ENCODE assay signal across 8 cellular contexts in genomic region chr19:45809643-45810159, GRCh38. TPM values are rescaled to one million over a fixed set of nuclear protein-coding genes. Genes with fewer than 3 reads are reported as not detected.
DNase-seq lines count a peak whose midpoint lies in the region; ATAC-seq, FAIRE-seq and TF ChIP-seq lines count a peak whose summit lies in the region.

No MANE protein-coding gene starts in this region.

- no peaks in the 10 kb centered on the region for H3K9me1 ChIP-seq in endothelial cell of umbilical vein (replicated peaks; ENCODE audit: control insufficient read depth, extremely low read depth, insufficient read depth, low read length)

- CTCF ChIA-PET in activated naive CD4-positive, alpha-beta T cell treated with anti-CD3 and anti-CD28 coated beads for 36 hours (lab: Charles Lee) = interaction anchor here (1.1 kb wide), 1 partner anchor 11 kb away, joined by 3 read pairs; no protein-coding TSS in a partner anchor
- CTCF ChIA-PET in endothelial cell of umbilical vein (lab: Charles Lee) = interaction anchor here (1.4 to 3.3 kb wide), 3 partner anchors 8 to 40 kb away, joined by 6 to 17 read pairs (median 12); partner anchors contain the start of gene SIX5

- H2AFZ ChIP-seq in endothelial cell of umbilical vein (ENCODE audit: low read depth, low read length) = peak overlapping the region; percentile 36

- H3K27ac ChIP-seq in endothelial cell of umbilical vein (ENCODE audit: insufficient read depth, low read depth, low read length) = peak overlapping the region; percentile 59

- POLR2A ChIA-PET in endothelial cell of umbilical vein (lab: Charles Lee) = no interaction called here

- no peak for TF ChIP-seq POLR2A in endothelial cell of umbilical vein (IDR thresholded peaks at IDR 0.05; ENCODE audit: low read depth, low read length)

- peaks cover 17% of the 10 kb centered on the region for H3K27me3 Mint-ChIP-seq in activated naive CD4-positive, alpha-beta T cell treated with anti-CD3 and anti-CD28 coated beads for 36 hours (ENCODE audit: low read depth)

- ATAC-seq in GM19328 (IDR thresholded peaks at IDR 0.05; ENCODE audit: unreplicated experiment) = no peak
- no peak for ATAC-seq in GM18498 (IDR thresholded peaks at IDR 0.05; ENCODE audit: unreplicated experiment)

- H3K9me3 ChIP-seq in endothelial cell of umbilical vein (replicated peaks; ENCODE audit: control insufficient read depth, insufficient read depth, low read length) = no peaks in the 10 kb centered on the region

- no peak overlapping the region for H3K4me2 ChIP-seq in endothelial cell of umbilical vein (ENCODE audit: insufficient read depth, low read length)

- no TSS peak for BruUV-seq in endothelial cell of umbilical vein (replicated peaks; lab: Mats Ljungman, UMichigan)

- H3K36me3 Mint-ChIP-seq in activated naive CD4-positive, alpha-beta T cell treated with anti-CD3 and anti-CD28 coated beads for 36 hours (ENCODE audit: low read depth) = no peaks in the 10 kb centered on the region

- FAIRE-seq in endothelial cell of umbilical vein (lab: Jason Lieb, UNC) = peak; percentile 97

- H3K9me3 Mint-ChIP-seq in activated naive CD4-positive, alpha-beta T cell treated with anti-CD3 and anti-CD28 coated beads for 36 hours = no peaks in the 10 kb centered on the region

- H3K4me3 Mint-ChIP-seq in activated naive CD4-positive, alpha-beta T cell treated with anti-CD3 and anti-CD28 coated beads for 36 hours = no peak overlapping the region

- H3K27me3 ChIP-seq in endothelial cell of umbilical vein (ENCODE audit: control insufficient read depth in 2 of 2, insufficient read depth in 2 of 2, low read length in 2 of 2) = no peaks in the 10 kb centered on the region

- H3K4me3 ChIP-seq in endothelial cell of umbilical vein (replicated peaks in 1 of 3; ENCODE audit: insufficient read depth in 1 of 3, low read depth in 1 of 3, low read length in 3 of 3) = no peak overlapping the region

- peaks cover 12% of the 10 kb centered on the region for H3K4me1 ChIP-seq in endothelial cell of umbilical vein (ENCODE audit: control insufficient read depth, extremely low read depth, insufficient read depth, low read length)

- peak overlapping the region; percentile 0 for H3K9ac ChIP-seq in endothelial cell of umbilical vein (replicated peaks; ENCODE audit: extremely low read depth, insufficient read depth, low read length)

- TF ChIP-seq CTCF in endothelial cell of umbilical vein (IDR thresholded peaks at IDR 0.05; ENCODE audit: extremely low read depth in 1 of 2, insufficient read depth in 1 of 2, low read depth in 1 of 2, low read length in 2 of 2) = no peak

- H3K27ac Mint-ChIP-seq in activated naive CD4-positive, alpha-beta T cell treated with anti-CD3 and anti-CD28 coated beads for 36 hours = peak overlapping the region; percentile 51

- dilution Hi-C loops in endothelial cell of umbilical vein (cut with MboI; ENCODE audit: extremely low pct_ligation_motif_present, low sequenced_read_pairs) = no loop called here

- H3K36me3 ChIP-seq in endothelial cell of umbilical vein (ENCODE audit: control insufficient read depth in 2 of 2, extremely low read depth in 1 of 2, insufficient read depth in 2 of 2, low read length in 2 of 2) = no peaks in the 10 kb centered on the region

- intact Hi-C loops in activated naive CD4-positive, alpha-beta T cell treated with anti-CD3 and anti-CD28 coated beads for 36 hours (cut with micrococcal nuclease) = loop anchor here (10.0 kb wide), 1 partner anchor 455 kb away; no protein-coding TSS in a partner anchor
- intact Hi-C loops in endothelial cell of umbilical vein (cut with micrococcal nuclease) = no loop called here

- no peaks in the 10 kb centered on the region for H4K20me1 ChIP-seq in endothelial cell of umbilical vein (replicated peaks; ENCODE audit: control insufficient read depth, extremely low read depth, insufficient read depth, low read length)

- DNase-seq in activated naive CD4-positive, alpha-beta T cell treated with anti-CD3 and anti-CD28 coated beads for 36 hours = peak; percentile 34
- DNase-seq in activated naive CD4-positive, alpha-beta T cell treated with Interleukin-2 at 50 U/mL for 16 hours = no peak
- DNase-seq in NCI-H524 treated with DMSO at 0.1 percent for 48 hours (lab: John Stamatoyannopoulos, UW) (peak; percentile 72), endothelial cell of umbilical vein (ENCODE audit: low read depth, low spot score) (peak; percentile 70), stromal cell of bone marrow (ENCODE audit: low read depth) (peak; percentile 41), NCI-H446 treated with DMSO at 0.1 percent for 48 hours (lab: John Stamatoyannopoulos, UW) (no peak)

- no peaks in the 10 kb centered on the region for H3K79me2 ChIP-seq in endothelial cell of umbilical vein (ENCODE audit: control insufficient read depth, insufficient read depth, low read length)

- H3K4me1 Mint-ChIP-seq in activated naive CD4-positive, alpha-beta T cell treated with anti-CD3 and anti-CD28 coated beads for 36 hours (ENCODE audit: low read depth) = peaks cover 11% of the 10 kb centered on the region

TF ChIP-seq in endothelial cell of umbilical vein, 7 proteins besides CTCF, POLR2A, EP300 and RAD21:
- TF ChIP-seq JUN (IDR thresholded peaks at IDR 0.05; ENCODE audit: borderline replicate concordance, insufficient read depth, insufficient read length, low read depth) (peak; percentile 63), MYC (IDR thresholded peaks at IDR 0.05; ENCODE audit: low read depth, low read length) (no peak)

RNA-seq across cellular contexts. Expression of gene RSPH6A, which starts 5.4 kb away (rescaled TPM):
- under 1 TPM in 1 of 2 experiments, not detected in 1; 0.17 TPM for total RNA-seq in activated naive CD4-positive, alpha-beta T cell treated with anti-CD3 and anti-CD28 coated beads for 36 hours
- 0.25 and 0.62 TPM in 2 replicates for total RNA-seq in endothelial cell of umbilical vein
- 0.03 TPM in 1 of 2 replicates, not detected in the other for polyA plus RNA-seq in endothelial cell of umbilical vein
- not detected in 2 replicates for polyA plus RNA-seq in endothelial cell of umbilical vein (2011; cell fraction: cytosol; rRNA removed)
- polyA plus RNA-seq in endothelial cell of umbilical vein (2011; cell fraction: nucleus; rRNA removed) = 0.20 and 0.21 TPM in 2 replicates
- not detected in 2 replicates for polyA plus RNA-seq in endothelial cell of umbilical vein (2012)
- 0.08 TPM in 1 of 2 replicates, not detected in the other for polyA minus RNA-seq in endothelial cell of umbilical vein
- polyA minus RNA-seq in endothelial cell of umbilical vein (2011; cell fraction: cytosol; rRNA and poly(A)+ RNA removed) = not detected
- 0.29 and 0.82 TPM in 2 replicates for polyA minus RNA-seq in endothelial cell of umbilical vein (2011; cell fraction: nucleus; rRNA and poly(A)+ RNA removed)

RNA-seq across cellular contexts. Expression of gene DMWD, which starts 17.1 kb away (rescaled TPM):
- 10 to 100 TPM; 28.6 to 29.1 TPM for total RNA-seq in activated naive CD4-positive, alpha-beta T cell treated with anti-CD3 and anti-CD28 coated beads for 36 hours
- 81.1 and 81.6 TPM in 2 replicates for total RNA-seq in endothelial cell of umbilical vein
- polyA plus RNA-seq in endothelial cell of umbilical vein = 36.9 and 45.5 TPM in 2 replicates
- 15.9 and 21.2 TPM in 2 replicates for polyA plus RNA-seq in endothelial cell of umbilical vein (2011; cell fraction: cytosol; rRNA removed)
- polyA plus RNA-seq in endothelial cell of umbilical vein (2011; cell fraction: nucleus; rRNA removed) = 153 and 171 TPM in 2 replicates
- polyA plus RNA-seq in endothelial cell of umbilical vein (2012) = 30.8 and 40.4 TPM in 2 replicates
- 45.7 and 47.2 TPM in 2 replicates for polyA minus RNA-seq in endothelial cell of umbilical vein
- polyA minus RNA-seq in endothelial cell of umbilical vein (2011; cell fraction: cytosol; rRNA and poly(A)+ RNA removed) = 17.7 TPM
- 65.0 and 102 TPM in 2 replicates for polyA minus RNA-seq in endothelial cell of umbilical vein (2011; cell fraction: nucleus; rRNA and poly(A)+ RNA removed)

RNA-seq across cellular contexts. Expression of gene DMPK, which starts 27.4 kb away (rescaled TPM):
- total RNA-seq in activated naive CD4-positive, alpha-beta T cell treated with anti-CD3 and anti-CD28 coated beads for 36 hours = 1 to 10 TPM; 6.1 TPM
- total RNA-seq in endothelial cell of umbilical vein = 70.4 and 73.3 TPM in 2 replicates
- 36.6 and 45.2 TPM in 2 replicates for polyA plus RNA-seq in endothelial cell of umbilical vein
- polyA plus RNA-seq in endothelial cell of umbilical vein (2011; cell fraction: cytosol; rRNA removed) = 10.7 and 14.2 TPM in 2 replicates
- polyA plus RNA-seq in endothelial cell of umbilical vein (2011; cell fraction: nucleus; rRNA removed) = 317 and 347 TPM in 2 replicates
- polyA plus RNA-seq in endothelial cell of umbilical vein (2012) = 25.6 and 34.3 TPM in 2 replicates
- 21.2 and 24.7 TPM in 2 replicates for polyA minus RNA-seq in endothelial cell of umbilical vein
- 11.9 TPM for polyA minus RNA-seq in endothelial cell of umbilical vein (2011; cell fraction: cytosol; rRNA and poly(A)+ RNA removed)
- polyA minus RNA-seq in endothelial cell of umbilical vein (2011; cell fraction: nucleus; rRNA and poly(A)+ RNA removed) = 37.9 and 61.8 TPM in 2 replicates

RNA-seq across cellular contexts. Expression of gene SIX5, which starts 40.6 kb away (rescaled TPM):
- 1 to 10 TPM; 1.8 to 2.2 TPM for total RNA-seq in activated naive CD4-positive, alpha-beta T cell treated with anti-CD3 and anti-CD28 coated beads for 36 hours
- 15.2 and 16.7 TPM in 2 replicates for total RNA-seq in endothelial cell of umbilical vein
- 13.1 and 15.3 TPM in 2 replicates for polyA plus RNA-seq in endothelial cell of umbilical vein
- polyA plus RNA-seq in endothelial cell of umbilical vein (2011; cell fraction: cytosol; rRNA removed) = 7.2 and 10.7 TPM in 2 replicates
- 13.6 and 19.0 TPM in 2 replicates for polyA plus RNA-seq in endothelial cell of umbilical vein (2011; cell fraction: nucleus; rRNA removed)
- 3.9 and 7.4 TPM in 2 replicates for polyA plus RNA-seq in endothelial cell of umbilical vein (2012)
- polyA minus RNA-seq in endothelial cell of umbilical vein = 3.8 TPM in 2 replicates
- 11.5 TPM for polyA minus RNA-seq in endothelial cell of umbilical vein (2011; cell fraction: cytosol; rRNA and poly(A)+ RNA removed)
- polyA minus RNA-seq in endothelial cell of umbilical vein (2011; cell fraction: nucleus; rRNA and poly(A)+ RNA removed) = 3.2 and 8.1 TPM in 2 replicates

RNA-seq across cellular contexts. Expression of gene SYMPK, which starts 53.2 kb away (rescaled TPM):
- total RNA-seq in activated naive CD4-positive, alpha-beta T cell treated with anti-CD3 and anti-CD28 coated beads for 36 hours = 10 to 100 TPM; 96.9 to 97.4 TPM
- 94.5 and 95.7 TPM in 2 replicates for total RNA-seq in endothelial cell of umbilical vein
- 89.8 and 104 TPM in 2 replicates for polyA plus RNA-seq in endothelial cell of umbilical vein
- polyA plus RNA-seq in endothelial cell of umbilical vein (2011; cell fraction: cytosol; rRNA removed) = 72.6 and 78.3 TPM in 2 replicates
- 199 and 231 TPM in 2 replicates for polyA plus RNA-seq in endothelial cell of umbilical vein (2011; cell fraction: nucleus; rRNA removed)
- polyA plus RNA-seq in endothelial cell of umbilical vein (2012) = 56.8 and 66.9 TPM in 2 replicates
- 110 and 130 TPM in 2 replicates for polyA minus RNA-seq in endothelial cell of umbilical vein
- 47.6 TPM for polyA minus RNA-seq in endothelial cell of umbilical vein (2011; cell fraction: cytosol; rRNA and poly(A)+ RNA removed)
- 58.9 and 68.7 TPM in 2 replicates for polyA minus RNA-seq in endothelial cell of umbilical vein (2011; cell fraction: nucleus; rRNA and poly(A)+ RNA removed)

Comparison
In these comparisons a context has a peak if more than half of its experiments do, and no peak if none do; other contexts are left out.
1. DNase-seq: peak in activated naive CD4-positive, alpha-beta T cell treated with anti-CD3 and anti-CD28 coated beads for 36 hours (single experiment), NCI-H524 treated with DMSO at 0.1 percent for 48 hours (single experiment), endothelial cell of umbilical vein (single experiment) and stromal cell of bone marrow (single experiment); none in activated naive CD4-positive, alpha-beta T cell treated with Interleukin-2 at 50 U/mL for 16 hours (single experiment) and NCI-H446 treated with DMSO at 0.1 percent for 48 hours (single experiment).
2. RNA of gene DMPK, which starts 27.4 kb away (total RNA-seq): 70.4 to 73.3 TPM in endothelial cell of umbilical vein; 6.1 TPM in activated naive CD4-positive, alpha-beta T cell treated with anti-CD3 and anti-CD28 coated beads for 36 hours; every median in the first group is over 10 times any median in the second.